8 cellular contexts compared by ENCODE assay signal in the genomic region with DNA sequence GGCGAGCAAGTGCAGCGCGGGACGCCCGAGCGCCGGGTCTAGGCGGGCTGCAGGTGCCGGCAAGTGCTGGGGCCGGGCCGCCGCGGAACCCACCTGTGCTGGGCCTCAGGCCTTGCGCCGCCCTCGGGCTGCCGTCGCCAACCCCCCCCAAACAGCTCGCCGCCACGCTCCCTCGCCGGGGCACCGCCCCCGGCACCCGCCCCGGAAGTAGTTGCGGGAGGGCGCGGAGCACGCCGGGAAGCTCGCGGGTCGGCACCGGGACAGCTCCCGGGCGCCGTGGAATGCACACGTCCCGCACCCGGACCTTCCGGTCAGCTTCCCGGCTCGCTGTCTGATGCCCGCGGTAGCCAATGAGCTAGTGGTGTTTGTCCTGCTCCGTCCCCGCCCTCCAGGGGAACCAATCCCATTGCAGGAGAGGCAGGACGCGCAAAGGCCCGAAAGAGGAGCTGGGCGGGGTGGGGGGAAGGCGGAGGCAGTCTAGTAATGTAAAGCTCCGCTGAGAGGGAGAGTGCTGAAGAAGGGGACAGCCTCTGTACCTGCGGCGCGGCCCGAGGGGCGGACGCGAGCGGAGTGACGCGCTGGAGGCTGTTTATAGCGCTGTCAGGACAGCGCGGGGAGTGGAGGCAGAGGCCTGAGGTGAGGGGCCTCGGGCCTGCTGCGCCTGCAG. TPM values are rescaled to one million over a fixed set of nuclear protein-coding genes. Genes with fewer than 3 reads are reported as not detected.
DNase-seq lines count a peak whose midpoint lies in the region; TF ChIP-seq lines count a peak whose summit lies in the region.

A gene with protein sequence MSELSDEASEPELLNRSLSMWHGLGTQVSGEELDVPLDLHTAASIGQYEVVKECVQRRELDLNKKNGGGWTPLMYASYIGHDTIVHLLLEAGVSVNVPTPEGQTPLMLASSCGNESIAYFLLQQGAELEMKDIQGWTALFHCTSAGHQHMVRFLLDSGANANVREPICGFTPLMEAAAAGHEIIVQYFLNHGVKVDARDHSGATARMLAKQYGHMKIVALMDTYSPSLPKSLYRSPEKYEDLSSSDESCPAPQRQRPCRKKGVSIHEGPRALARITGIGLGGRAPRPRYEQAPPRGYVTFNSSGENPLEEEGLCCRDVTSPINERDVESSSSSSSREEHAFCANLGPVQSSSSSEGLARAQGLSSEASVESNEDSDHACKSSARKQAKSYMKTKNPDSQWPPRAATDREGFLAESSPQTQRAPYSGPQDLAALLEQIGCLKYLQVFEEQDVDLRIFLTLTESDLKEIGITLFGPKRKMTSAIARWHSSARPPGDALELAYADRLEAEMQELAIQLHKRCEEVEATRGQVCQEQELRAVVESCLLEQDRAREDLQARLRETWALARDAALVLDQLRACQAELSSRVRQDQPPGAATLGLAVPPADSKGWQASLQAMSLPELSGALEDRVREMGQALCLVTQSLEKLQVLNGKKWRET (minus strand): TSS at position 209 of the 667 bp plus-strand sequence. CDS start 4,122 bp downstream, outside the sequence.
A gene (plus strand): TSS at position 475 of the 667 bp plus-strand sequence. CDS start 1,978 bp downstream, outside the sequence.

- H3K9me3 Mint-ChIP-seq in neural crest cell: no peaks in the 10 kb centered on the region

- peaks cover under 1 to 28% (median 19%) of the 10 kb centered on the region in 4 donors for H3K36me3 ChIP-seq in stomach

- peaks cover 22% of the 10 kb centered on the region for H3K4me1 Mint-ChIP-seq in neural crest cell

- TF ChIP-seq POLR2A in stomach (IDR thresholded peaks at IDR 0.05): no peak

- intact Hi-C loops in stomach (cut with DNase I; ENCODE audit: low total_unique reads): no loop called here

- peaks cover 6 to 23% (median 20%) of the 10 kb centered on the region in 4 donors for H3K4me1 ChIP-seq in stomach

- peak within 1 kb of the TSS; percentile 90 for H3K27ac Mint-ChIP-seq in neural crest cell (ENCODE audit: unreplicated experiment)

- peak within 1 kb of the TSS; percentile 80 to 93 (median 88) for H3K27ac ChIP-seq in stomach

- no peaks in the 10 kb centered on the region for H3K36me3 Mint-ChIP-seq in neural crest cell (ENCODE audit: low read depth)

- H3K27me3 ChIP-seq in stomach: no peaks in the 10 kb centered on the region

- no peaks in the 10 kb centered on the region for H3K27me3 Mint-ChIP-seq in neural crest cell (ENCODE audit: low read depth)

- H3K4me3 Mint-ChIP-seq in neural crest cell: peak within 1 kb of the TSS; percentile 99

- H3K4me3 ChIP-seq in LNCaP clone FGC (ENCODE audit: low read depth, low read length) (peak within 1 kb of the TSS; percentile 98), foreskin fibroblast (ENCODE audit: low read depth in 1 of 2, low read length in 2 of 2) (peak within 1 kb of the TSS; percentile 88 to 92), stomach (peak within 1 kb of the TSS; percentile 96 to 98 (median 97))

- WGBS in stomach, 5 donors: 0 to 1% (median 0%) methylated on average over 38 to 70 of the region's 70 CpGs

- no peak for TF ChIP-seq EP300 in stomach (IDR thresholded peaks at IDR 0.05)

- TF ChIP-seq CTCF in LNCaP clone FGC (IDR thresholded peaks at IDR 0.05; ENCODE audit: control insufficient read depth, extremely low read depth, insufficient read depth): no peak
- TF ChIP-seq CTCF in foreskin fibroblast (IDR thresholded peaks at IDR 0.05; ENCODE audit: low read depth, low read length): no peak
- no peak for TF ChIP-seq CTCF in neural crest cell (conservative IDR thresholded peaks at IDR 0.05)
- no peak for TF ChIP-seq CTCF in stomach (IDR thresholded peaks at IDR 0.05)

- H3K9me3 ChIP-seq in stomach: no peaks in the 10 kb centered on the region

- DNase-seq in ELR (ENCODE audit: low read depth) (peak; percentile 97), H4 (ENCODE audit: low spot score) (peak; percentile 97), LNCaP clone FGC (ENCODE audit: low read depth) (peak; percentile 94), SHP77 (lab: John Stamatoyannopoulos, UW) (peak; percentile 94 to 95), activated gamma-delta T cell (lab: John Stamatoyannopoulos, UW) (peak; percentile 77), foreskin fibroblast (peak; percentile 97 to 99), neural crest cell (ENCODE audit: low read depth, low spot score) (peak; percentile 83), stomach (peak; percentile 97)

RNA-seq across cellular contexts. Expression of the first gene that starts in this region (rescaled TPM):
- total RNA-seq in H4 (2014; rRNA removed; shearing (Covaris generic)): 6.0 and 6.4 TPM in 2 replicates
- total RNA-seq in neural crest cell: 32.0 and 35.5 TPM in 2 replicates
- 100 to 1,000 TPM in 1 of 5 donors, 10 to 100 TPM in 4; 11.6 to 183 (median 33.5) TPM for total RNA-seq in stomach
- polyA plus RNA-seq in stomach: 10 to 100 TPM; 16.2 to 25.0 (median 24.3) TPM

RNA-seq across cellular contexts. Expression of the second gene that starts in this region (rescaled TPM):
- 0.62 and 6.4 TPM in 2 replicates for total RNA-seq in H4 (2014; rRNA removed; shearing (Covaris generic))
- 0.68 and 0.96 TPM in 2 replicates for total RNA-seq in neural crest cell
- total RNA-seq in stomach: 1 to 10 TPM in 1 of 5 donors, not detected in 4; 1.8 TPM
- 1 to 10 TPM in 1 of 3 donors, under 1 TPM in 1, not detected in 1; 0.68 to 1.2 TPM for polyA plus RNA-seq in stomach

Comparison
In these comparisons a context has a peak if more than half of its experiments do, and no peak if none do; other contexts are left out.
1. Peak in every context shown above with its lines: DNase-seq, H3K4me3 ChIP-seq and H3K27ac ChIP-seq.